In the genomic region with DNA sequence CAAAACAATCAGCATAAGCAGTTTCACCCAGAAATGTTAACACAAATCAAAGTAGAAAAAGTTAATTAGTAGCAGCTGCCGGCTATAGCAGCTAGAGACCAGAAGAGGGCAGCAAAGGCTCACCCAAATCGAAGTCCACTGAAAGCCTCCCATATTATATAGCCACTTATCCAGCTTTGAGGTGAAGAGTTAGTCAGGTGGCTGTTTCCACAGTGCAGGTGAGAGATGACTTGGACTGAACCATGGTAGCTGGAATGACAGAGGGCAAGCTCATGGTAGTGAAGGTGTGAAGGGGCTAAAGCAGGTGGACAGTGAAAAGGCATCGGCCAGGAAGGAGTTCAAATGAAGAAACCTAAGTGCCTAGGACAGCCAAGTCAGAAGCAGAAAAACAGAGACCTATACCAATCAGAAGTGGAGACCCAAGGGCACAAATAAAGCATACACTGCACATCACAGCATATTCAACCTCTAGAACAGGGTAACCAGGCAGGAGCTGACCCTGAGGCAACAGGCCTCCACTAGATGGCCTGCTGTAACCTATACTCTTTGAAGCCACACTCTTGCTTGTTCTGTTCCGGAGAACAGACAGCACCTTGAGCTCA, we compare ENCODE assay signal across 8 cellular contexts. TPM values are rescaled to one million over a fixed set of nuclear protein-coding genes. Genes with fewer than 3 reads are reported as not detected.
DNase-seq lines count a peak whose midpoint lies in the region; ATAC-seq and TF ChIP-seq lines count a peak whose summit lies in the region.

No MANE protein-coding gene starts in this region.

- H3K27me3 Mint-ChIP-seq in CD8-positive, alpha-beta memory T cell: no peaks in the 10 kb centered on the region

- CTCF ChIA-PET in CD8-positive, alpha-beta memory T cell (lab: Charles Lee): interaction anchor here (0.7 to 11.0 kb wide), 39 partner anchors 10 to 466 kb away, joined by 3 to 236 read pairs (median 4); no protein-coding TSS in a partner anchor

- H3K27ac Mint-ChIP-seq in CD8-positive, alpha-beta memory T cell: peak overlapping the region in 7 of 8 donors; percentile 27 to 94 (median 80)

- no peak overlapping the region for H3K9ac ChIP-seq in liver (ENCODE audit: low read depth in 1 of 2, low read length in 2 of 2)

- H3K4me1 Mint-ChIP-seq in CD8-positive, alpha-beta memory T cell: peaks cover 22 to 40% (median 26%) of the 10 kb centered on the region in 3 donors

- H3K27me3 ChIP-seq in CD8-positive, alpha-beta memory T cell (ENCODE audit: insufficient read depth, low read length, poor library complexity, severe bottlenecking): no peaks in the 10 kb centered on the region
- no peaks in the 10 kb centered on the region for H3K27me3 ChIP-seq in liver (ENCODE audit: control insufficient read depth in 4 of 4, insufficient read depth in 4 of 4, low read length in 3 of 4)

- TF ChIP-seq RAD21 in liver (IDR thresholded peaks at IDR 0.05): peak; percentile 95 to 97

- no peak overlapping the region for H3K27ac ChIP-seq in CD8-positive, alpha-beta memory T cell (ENCODE audit: low read depth, low read length)
- H3K27ac ChIP-seq in liver (ENCODE audit: low read depth in 1 of 2, low read length in 2 of 2): no peak overlapping the region

- peaks cover 6% of the 10 kb centered on the region for H3K4me1 ChIP-seq in CD8-positive, alpha-beta memory T cell (ENCODE audit: insufficient read depth, low read length)
- H3K4me1 ChIP-seq in liver (ENCODE audit: control insufficient read depth in 4 of 4, insufficient read depth in 4 of 4, low read length in 3 of 4): peaks cover 0 to 17% (median 11%) of the 10 kb centered on the region in 4 donors

- no peak overlapping the region for H3K4me3 ChIP-seq in CD8-positive, alpha-beta memory T cell (ENCODE audit: low read length)
- H3K4me3 ChIP-seq in HFF-Myc (replicated peaks; ENCODE audit: low read depth, low read length) (no peak overlapping the region), liver (ENCODE audit: low read depth in 1 of 3, low read length in 3 of 3) (no peak overlapping the region)

- TF ChIP-seq CTCF in HFF-Myc (IDR thresholded peaks at IDR 0.05; ENCODE audit: low read depth, low read length, missing control alignments) (peak; percentile 79), liver (IDR thresholded peaks at IDR 0.05; ENCODE audit: low read depth, low read length, missing input control) (peak; percentile 98)

- no peaks in the 10 kb centered on the region for H3K36me3 ChIP-seq in CD8-positive, alpha-beta memory T cell (ENCODE audit: insufficient read depth, low read length)
- H3K36me3 ChIP-seq in liver (ENCODE audit: control insufficient read depth in 4 of 4, insufficient read depth in 3 of 4, low read depth in 1 of 4, low read length in 3 of 4): no peaks in the 10 kb centered on the region

- no peaks in the 10 kb centered on the region for H3K9me3 Mint-ChIP-seq in CD8-positive, alpha-beta memory T cell

- no peaks in the 10 kb centered on the region for H3K9me3 ChIP-seq in CD8-positive, alpha-beta memory T cell (ENCODE audit: low read length)
- no peaks in the 10 kb centered on the region for H3K9me3 ChIP-seq in liver (ENCODE audit: control insufficient read depth in 4 of 4, low read length in 3 of 4)

- peak overlapping the region in 1 of 7 donors; percentile 12 for H3K4me3 Mint-ChIP-seq in CD8-positive, alpha-beta memory T cell

- ATAC-seq in GM19455 (IDR thresholded peaks at IDR 0.05; ENCODE audit: unreplicated experiment): no peak

- DNase-seq in CD8-positive, alpha-beta memory T cell: peak; percentile 32 to 72 (median 64)
- DNase-seq in HFF-Myc (ENCODE audit: extremely low read depth, low read depth): peak; percentile 27
- peak; percentile 50 for DNase-seq in NCI-H460 (ENCODE audit: extremely low read depth, low read depth)
- DNase-seq in activated CD4-positive, alpha-beta T cell treated with anti-CD3 and anti-CD28 coated beads for 48 hours: peak; percentile 68
- DNase-seq in dedifferentiated amniotic fluid mesenchymal stem cell (ENCODE audit: extremely low spot score): peak; percentile 57
- DNase-seq in stimulated activated CD4-positive, alpha-beta T cell treated with anti-CD3 and anti-CD28 coated beads, TNF-alpha, amount 100 ng/mL, for 4 hours (ENCODE audit: low read depth in 3 of 3): peak; percentile 15 to 40 (median 31)

- POLR2A ChIA-PET in CD8-positive, alpha-beta memory T cell (lab: Charles Lee): interaction anchor here (1.0 kb wide), 1 partner anchor 81 kb away, joined by 4 read pairs; no protein-coding TSS in a partner anchor

- H3K36me3 Mint-ChIP-seq in CD8-positive, alpha-beta memory T cell: peaks cover 0 to 1% (median 0%) of the 10 kb centered on the region in 3 donors

- 28% methylated on average over 4 of the region's 4 CpGs for WGBS in liver

TF ChIP-seq in liver, 16 proteins besides CTCF, POLR2A, EP300 and RAD21:
- TF ChIP-seq RXRA (IDR thresholded peaks at IDR 0.05) (peak; percentile 28 to 48), SP1 (IDR thresholded peaks at IDR 0.05) (no peak)
TF ChIP-seq in liver: peak in this region for 1.

RNA-seq across cellular contexts. Expression of a gene that starts 7.2 kb away (rescaled TPM):
- total RNA-seq in CD8-positive, alpha-beta memory T cell: 10 to 100 TPM; 40.0 to 43.3 TPM
- 20.9 TPM for polyA plus RNA-seq in CD8-positive, alpha-beta memory T cell
- 6.6 and 6.8 TPM in 2 replicates for total RNA-seq in NCI-H460 (2014; rRNA removed; shearing (Covaris generic))
- 6.3 and 12.5 TPM in 2 replicates for polyA plus RNA-seq in NCI-H460 (2014; cell fraction: nucleus; rRNA removed)
- 10 to 100 TPM in 1 of 2 donors, 1 to 10 TPM in 1; 9.4 to 16.4 TPM for total RNA-seq in liver
- polyA plus RNA-seq in liver: 1 to 10 TPM; 3.4 to 4.3 TPM
